ENCODE assay signal across 15 cellular contexts in genomic region chr6:2129076-2129695, GRCh38.
DNase-seq lines count a peak whose midpoint lies in the region; ATAC-seq and TF ChIP-seq lines count a peak whose summit lies in the region.
"Had no signal": no experiment of that assay in that cellular context is flagged by ENCODE, and none has a peak within 500 bp of the region (broad histone marks: within the 10 kb centered on the region; RNA-seq: fewer than 3 reads in every experiment).

No MANE protein-coding gene starts in this region.

- H3K4me1 Mint-ChIP-seq in activated CD8-positive, alpha-beta T cell treated with anti-CD3 and anti-CD28 coated beads for 36 hours (ENCODE audit: low read depth): peaks cover 51% of the 10 kb centered on the region
- H3K4me1 Mint-ChIP-seq in activated CD8-positive, alpha-beta T cell treated with anti-CD3 and anti-CD28 coated beads, Interleukin-2, amount 10 ng/mL, durations not matched to agents 7 days and 5 days (ENCODE audit: low read depth): peaks cover 23% of the 10 kb centered on the region
- peaks cover 54% of the 10 kb centered on the region for H3K4me1 Mint-ChIP-seq in stimulated activated effector memory CD8-positive, alpha-beta T cell treated with anti-CD3 and anti-CD28 coated beads, Interleukin-12 subunit alpha, Interleukin-12 subunit beta, amount 100 ng/mL, for 72 hours

- H3K9me3 ChIP-seq in Loucy (ENCODE audit: insufficient read depth, low read depth, low read length): no peaks in the 10 kb centered on the region
- H3K9me3 ChIP-seq: transverse colon had no signal

- H4K20me1 ChIP-seq in Loucy (ENCODE audit: insufficient read depth, low read length, poor library complexity, severe bottlenecking): no peaks in the 10 kb centered on the region

- H3K27me3 ChIP-seq in Loucy (ENCODE audit: insufficient read depth, low read length, poor library complexity, severe bottlenecking): no peaks in the 10 kb centered on the region
- H3K27me3 ChIP-seq: transverse colon had no signal

- no peaks in the 10 kb centered on the region for H3K36me3 ChIP-seq in Loucy (ENCODE audit: insufficient read depth, low read length)
- H3K36me3 ChIP-seq: transverse colon had no signal

- H3K36me3 Mint-ChIP-seq in activated CD8-positive, alpha-beta T cell treated with anti-CD3 and anti-CD28 coated beads for 36 hours (ENCODE audit: low read depth): peaks cover 11% of the 10 kb centered on the region
- no peaks in the 10 kb centered on the region for H3K36me3 Mint-ChIP-seq in activated CD8-positive, alpha-beta T cell treated with anti-CD3 and anti-CD28 coated beads, Interleukin-2, amount 10 ng/mL, durations not matched to agents 7 days and 5 days (ENCODE audit: low read depth)
- H3K36me3 Mint-ChIP-seq in stimulated activated effector memory CD8-positive, alpha-beta T cell treated with anti-CD3 and anti-CD28 coated beads, Interleukin-12 subunit alpha, Interleukin-12 subunit beta, amount 100 ng/mL, for 72 hours: no peaks in the 10 kb centered on the region
- H3K36me3 Mint-ChIP-seq: brain had no signal

- POLR2A ChIA-PET in activated CD8-positive, alpha-beta T cell treated with anti-CD3 and anti-CD28 coated beads for 36 hours (lab: Charles Lee): no interaction called here
- POLR2A ChIA-PET in activated CD8-positive, alpha-beta T cell treated with anti-CD3 and anti-CD28 coated beads, Interleukin-2, amount 10 ng/mL, durations not matched to agents 7 days and 5 days (lab: Charles Lee): no interaction called here

- H3K4me3 ChIP-seq in Loucy (ENCODE audit: low read length, poor library complexity, severe bottlenecking): peak overlapping the region; percentile 63
- H3K4me3 ChIP-seq: transverse colon had no signal

- peak; percentile 15 for ATAC-seq in activated CD8-positive, alpha-beta T cell treated with anti-CD3 and anti-CD28 coated beads for 36 hours
- no peak for ATAC-seq in activated CD8-positive, alpha-beta T cell treated with anti-CD3 and anti-CD28 coated beads, Interleukin-2, amount 10 ng/mL, durations not matched to agents 7 days and 5 days
- peak; percentile 54 for ATAC-seq in GM21619 (IDR thresholded peaks at IDR 0.05; ENCODE audit: unreplicated experiment)
- ATAC-seq in stimulated activated effector memory CD8-positive, alpha-beta T cell treated with anti-CD3 and anti-CD28 coated beads, Interleukin-12 subunit alpha, Interleukin-12 subunit beta, amount 100 ng/mL, for 72 hours: peak; percentile 58

- no peaks in the 10 kb centered on the region for H3K9me2 ChIP-seq in Loucy (replicated peaks; ENCODE audit: low read depth, low read length)

- CTCF ChIA-PET in activated CD8-positive, alpha-beta T cell treated with anti-CD3 and anti-CD28 coated beads for 36 hours (lab: Charles Lee): interaction anchor here (0.9 kb wide), 1 partner anchor 25 kb away, joined by 3 read pairs; no protein-coding TSS in a partner anchor
- CTCF ChIA-PET in activated CD8-positive, alpha-beta T cell treated with anti-CD3 and anti-CD28 coated beads, Interleukin-2, amount 10 ng/mL, durations not matched to agents 7 days and 5 days (lab: Charles Lee): no interaction called here

- no peak for TF ChIP-seq CTCF in activated CD8-positive, alpha-beta T cell treated with anti-CD3 and anti-CD28 coated beads for 36 hours (IDR thresholded peaks at IDR 0.05)
- TF ChIP-seq CTCF in Loucy (conservative IDR thresholded peaks at IDR 0.05; ENCODE audit: low read length): no peak

- no peaks in the 10 kb centered on the region for H3K27me3 Mint-ChIP-seq in activated CD8-positive, alpha-beta T cell treated with anti-CD3 and anti-CD28 coated beads for 36 hours
- no peaks in the 10 kb centered on the region for H3K27me3 Mint-ChIP-seq in activated CD8-positive, alpha-beta T cell treated with anti-CD3 and anti-CD28 coated beads, Interleukin-2, amount 10 ng/mL, durations not matched to agents 7 days and 5 days (ENCODE audit: low read depth)
- H3K27me3 Mint-ChIP-seq: IgD-negative memory B cell had no signal

- intact Hi-C loops in activated CD8-positive, alpha-beta T cell treated with anti-CD3 and anti-CD28 coated beads for 36 hours (cut with micrococcal nuclease): no loop called here

- peak overlapping the region; percentile 83 for H3K4me2 ChIP-seq in Loucy (ENCODE audit: low read depth, low read length, poor library complexity, severe bottlenecking)

- peak overlapping the region; percentile 23; the same call in 1 of the 2 replicates for H2AFZ ChIP-seq in Loucy (ENCODE audit: low read length)

- no peaks in the 10 kb centered on the region for H3F3A ChIP-seq in Loucy (ENCODE audit: low read depth)

- H3K79me2 ChIP-seq in Loucy (ENCODE audit: insufficient read depth, low read length): peaks cover 21% of the 10 kb centered on the region; the same call in 1 of the 2 replicates

- peak overlapping the region; percentile 64 for H3K9ac ChIP-seq in Loucy (ENCODE audit: low read depth, low read length, poor library complexity, severe bottlenecking)

- H3K4me3 Mint-ChIP-seq in activated CD8-positive, alpha-beta T cell treated with anti-CD3 and anti-CD28 coated beads for 36 hours: no peak overlapping the region
- H3K4me3 Mint-ChIP-seq in activated CD8-positive, alpha-beta T cell treated with anti-CD3 and anti-CD28 coated beads, Interleukin-2, amount 10 ng/mL, durations not matched to agents 7 days and 5 days: no peak overlapping the region
- peak overlapping the region; percentile 29 for H3K4me3 Mint-ChIP-seq in stimulated activated effector memory CD8-positive, alpha-beta T cell treated with anti-CD3 and anti-CD28 coated beads, Interleukin-12 subunit alpha, Interleukin-12 subunit beta, amount 100 ng/mL, for 72 hours
- H3K4me3 Mint-ChIP-seq: brain, IgD-negative memory B cell had no signal

- peaks cover 57% of the 10 kb centered on the region for H3K4me1 ChIP-seq in Loucy (ENCODE audit: insufficient read depth, low read length, poor library complexity, severe bottlenecking)

- H3K27ac Mint-ChIP-seq in activated CD8-positive, alpha-beta T cell treated with anti-CD3 and anti-CD28 coated beads for 36 hours: peak overlapping the region; percentile 73
- no peak overlapping the region for H3K27ac Mint-ChIP-seq in activated CD8-positive, alpha-beta T cell treated with anti-CD3 and anti-CD28 coated beads, Interleukin-2, amount 10 ng/mL, durations not matched to agents 7 days and 5 days
- peak overlapping the region; percentile 61 for H3K27ac Mint-ChIP-seq in stimulated activated effector memory CD8-positive, alpha-beta T cell treated with anti-CD3 and anti-CD28 coated beads, Interleukin-12 subunit alpha, Interleukin-12 subunit beta, amount 100 ng/mL, for 72 hours

- DNase-seq in activated CD8-positive, alpha-beta T cell treated with anti-CD3 and anti-CD28 coated beads for 36 hours: peak; percentile 27
- DNase-seq in activated CD8-positive, alpha-beta T cell treated with anti-CD3 and anti-CD28 coated beads, Interleukin-2, amount 10 ng/mL, durations not matched to agents 7 days and 5 days: no peak
- DNase-seq in stimulated activated effector memory CD8-positive, alpha-beta T cell treated with anti-CD3 and anti-CD28 coated beads, Interleukin-12 subunit alpha, Interleukin-12 subunit beta, amount 100 ng/mL, for 72 hours (ENCODE audit: low spot score in 2 of 2): no peak
- DNase-seq in SKM-1 treated with dmso at 0.1 percent for 144 hours (lab: John Stamatoyannopoulos, UW; ENCODE audit: unreplicated experiment): no peak
- DNase-seq in HPDE6-E6E7 (ENCODE audit: extremely low spot score): no peak
- no peak for DNase-seq in Kasumi-1 (lab: John Stamatoyannopoulos, UW)
- DNase-seq: erythroblast; H7; occipital lobe; stimulated activated CD4-positive, alpha-beta T cell treated with anti-CD3 and anti-CD28 coated beads, Interleukin-4, amount 100 ng/mL, for 24 hours; transverse colon had no signal

- H3K9me3 Mint-ChIP-seq in activated CD8-positive, alpha-beta T cell treated with anti-CD3 and anti-CD28 coated beads for 36 hours: no peaks in the 10 kb centered on the region
- no peaks in the 10 kb centered on the region for H3K9me3 Mint-ChIP-seq in activated CD8-positive, alpha-beta T cell treated with anti-CD3 and anti-CD28 coated beads, Interleukin-2, amount 10 ng/mL, durations not matched to agents 7 days and 5 days (ENCODE audit: insufficient read depth)
- H3K9me3 Mint-ChIP-seq in stimulated activated effector memory CD8-positive, alpha-beta T cell treated with anti-CD3 and anti-CD28 coated beads, Interleukin-12 subunit alpha, Interleukin-12 subunit beta, amount 100 ng/mL, for 72 hours: no peaks in the 10 kb centered on the region
- H3K9me3 Mint-ChIP-seq: brain, IgD-negative memory B cell had no signal
